Comparison of ENCODE assay signal across 7 cellular contexts in the genomic region with DNA sequence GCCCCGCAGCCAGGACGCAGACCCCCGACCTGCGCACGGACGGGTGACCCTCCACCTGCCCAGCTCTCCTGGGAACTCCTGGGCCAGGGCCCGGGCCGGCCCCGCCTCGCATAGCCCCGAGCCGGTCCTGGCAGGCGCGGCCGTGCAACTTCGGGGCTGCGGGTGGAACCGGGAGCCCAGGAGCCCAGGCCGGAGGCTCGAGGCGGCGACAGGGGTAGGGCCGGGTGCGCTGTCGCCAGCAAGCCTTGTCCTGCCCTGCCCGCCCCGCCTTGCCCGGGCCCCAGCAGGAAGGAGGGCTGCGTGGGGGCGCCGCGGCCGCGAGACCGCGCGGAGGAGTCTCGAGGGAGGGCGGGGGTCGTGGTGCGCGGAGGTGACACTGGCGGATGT. TPM values are rescaled to one million over a fixed set of nuclear protein-coding genes. Genes with fewer than 3 reads are reported as not detected.
DNase-seq lines count a peak whose midpoint lies in the region; ATAC-seq, FAIRE-seq and TF ChIP-seq lines count a peak whose summit lies in the region.

No MANE protein-coding gene starts in this region.

- peaks cover 13% of the 10 kb centered on the region for H3K36me3 Mint-ChIP-seq in neural progenitor cell

- peak overlapping the region; percentile 31 for H3K9ac ChIP-seq in neural progenitor cell

- TF ChIP-seq POLR2A in NB4 (IDR thresholded peaks at IDR 0.05; ENCODE audit: extremely low read depth, insufficient read length): no peak

- peaks cover 61% of the 10 kb centered on the region for H3K4me1 Mint-ChIP-seq in neural progenitor cell

- no peaks in the 10 kb centered on the region for H3K79me2 ChIP-seq in neural progenitor cell (ENCODE audit: low read depth)

- H4K20me1 ChIP-seq in neural progenitor cell (ENCODE audit: low read depth): peaks cover 21% of the 10 kb centered on the region

- no peak overlapping the region for H3K27ac Mint-ChIP-seq in neural progenitor cell

- TF ChIP-seq CTCF in NB4 (IDR thresholded peaks at IDR 0.05; ENCODE audit: low read depth, low read length) (no peak), neural progenitor cell (IDR thresholded peaks at IDR 0.05) (no peak)

- peaks cover 26% of the 10 kb centered on the region for H3K4me1 ChIP-seq in neural progenitor cell

- H3K4me3 Mint-ChIP-seq in neural progenitor cell: peak overlapping the region; percentile 87

- H3K9me3 Mint-ChIP-seq in neural progenitor cell: peaks cover 12% of the 10 kb centered on the region

- H3K4me3 ChIP-seq in NB4 (ENCODE audit: low read depth, low read length) (peak overlapping the region; percentile 52), neural progenitor cell (peak overlapping the region; percentile 83)

- peaks cover 39% of the 10 kb centered on the region for H3F3A ChIP-seq in neural progenitor cell (ENCODE audit: low read depth)

- peak; percentile 33 for ATAC-seq in GM21529 (IDR thresholded peaks at IDR 0.05; ENCODE audit: unreplicated experiment)
- no peak for ATAC-seq in HG03135 (IDR thresholded peaks at IDR 0.05; ENCODE audit: unreplicated experiment)

- H3K9me3 ChIP-seq in neural progenitor cell (ENCODE audit: low read depth): no peaks in the 10 kb centered on the region

- H3K27ac ChIP-seq in epithelial cell of prostate (peak overlapping the region; percentile 56), neural progenitor cell (no peak overlapping the region)

- H2AFZ ChIP-seq in neural progenitor cell (replicated peaks): peak overlapping the region; percentile 90

- DNase-seq in NB4 (ENCODE audit: low read depth): no peak
- no peak for DNase-seq in epithelial cell of prostate (ENCODE audit: low read depth, low spot score)
- peak; percentile 56 for DNase-seq in neural progenitor cell (ENCODE audit: low spot score)
- no peak for DNase-seq in RCC 7860 (ENCODE audit: low spot score)
- no peak for DNase-seq in NCI-H2171 (lab: John Stamatoyannopoulos, UW)

- FAIRE-seq in RCC 7860 (lab: Jason Lieb, UNC): no peak

- H3K27me3 ChIP-seq in neural progenitor cell: peaks cover 21% of the 10 kb centered on the region

- H3K27me3 Mint-ChIP-seq in neural progenitor cell (ENCODE audit: insufficient read depth, low read depth): peaks cover 17% of the 10 kb centered on the region

- no peaks in the 10 kb centered on the region for H3K36me3 ChIP-seq in neural progenitor cell

- H3K4me2 ChIP-seq in neural progenitor cell: peak overlapping the region; percentile 90

RNA-seq across cellular contexts. Expression of gene LMF1, which starts 0.4 kb away (rescaled TPM):
- total RNA-seq in neural progenitor cell (ENCODE audit: low replicate concordance): 3.4 and 26.8 TPM in 2 replicates

RNA-seq across cellular contexts. Expression of gene SOX8, which starts 11.2 kb away (rescaled TPM):
- 0.75 and 3.0 TPM in 2 replicates for total RNA-seq in neural progenitor cell (ENCODE audit: low replicate concordance)
